In genomic region chr4:102717448-102718092, GRCh38 we compare ENCODE assay signal across 12 cellular contexts. TPM values are rescaled to one million over a fixed set of nuclear protein-coding genes. Genes with fewer than 3 reads are reported as not detected.
DNase-seq lines count a peak whose midpoint lies in the region; ATAC-seq and TF ChIP-seq lines count a peak whose summit lies in the region.
"Had no signal": no experiment of that assay in that cellular context is flagged by ENCODE, and none has a peak within 500 bp of the region (broad histone marks: within the 10 kb centered on the region; RNA-seq: fewer than 3 reads in every experiment).

No MANE protein-coding gene starts in this region.

- no peaks in the 10 kb centered on the region for H3K9me3 ChIP-seq in PC-3 (ENCODE audit: low read length)
- no peaks in the 10 kb centered on the region for H3K9me3 ChIP-seq in upper lobe of right lung
- H3K9me3 ChIP-seq: prostate gland, suprapubic skin had no signal

- BruUV-seq in PC-3 (replicated peaks; lab: Mats Ljungman, UMichigan): no TSS peak

- H3K4me2 ChIP-seq in PC-3 (ENCODE audit: low read length): no peak overlapping the region

- intact Hi-C loops in PC-3 (cut with micrococcal nuclease): no loop called here
- intact Hi-C loops in upper lobe of right lung (cut with DNase I): no loop called here

- H3K27me3 ChIP-seq in PC-3 (ENCODE audit: low read length) (no peaks in the 10 kb centered on the region), kidney epithelial cell (ENCODE audit: control insufficient read depth, insufficient read depth, low read length) (no peaks in the 10 kb centered on the region), upper lobe of right lung (no peaks in the 10 kb centered on the region)
- H3K27me3 ChIP-seq: heart left ventricle, suprapubic skin had no signal

- CTCF ChIA-PET in PC-3 (lab: Charles Lee): no interaction called here

- TF ChIP-seq CTCF in PC-3 (conservative IDR thresholded peaks at IDR 0.05; ENCODE audit: low read depth, low read length) (no peak), kidney epithelial cell (IDR thresholded peaks at IDR 0.05; ENCODE audit: insufficient read depth, low read length, poor library complexity, severe bottlenecking) (no peak), upper lobe of right lung (IDR thresholded peaks at IDR 0.05) (no peak)

- H3K36me3 ChIP-seq in PC-3 (ENCODE audit: low read depth, low read length): peaks cover 8% of the 10 kb centered on the region
- H3K36me3 ChIP-seq in kidney epithelial cell (ENCODE audit: control insufficient read depth, insufficient read depth, low read length): no peaks in the 10 kb centered on the region
- H3K36me3 ChIP-seq in upper lobe of right lung: peaks cover 19% of the 10 kb centered on the region
- H3K36me3 ChIP-seq: prostate gland had no signal

- H3K4me3 Mint-ChIP-seq in activated naive CD8-positive, alpha-beta T cell treated with anti-CD3 and anti-CD28 coated beads, Interleukin-2, amount 50 U/mL, for 24 hours: no peak overlapping the region
- H3K4me3 Mint-ChIP-seq: activated naive CD8-positive, alpha-beta T cell treated with anti-CD3 and anti-CD28 coated beads, Interleukin-2, amount 10 ng/mL, durations not matched to agents 7 days and 5 days had no signal

- H3K9me2 ChIP-seq in PC-3 (replicated peaks; ENCODE audit: low read length): no peaks in the 10 kb centered on the region

- peaks cover 30% of the 10 kb centered on the region for H3K36me3 Mint-ChIP-seq in activated naive CD8-positive, alpha-beta T cell treated with anti-CD3 and anti-CD28 coated beads, Interleukin-2, amount 50 U/mL, for 24 hours (ENCODE audit: low read depth)

- POLR2A ChIA-PET in PC-3 (lab: Charles Lee; ENCODE audit: unreplicated experiment): no interaction called here

- DNase-seq in PC-3: peak; percentile 30
- peak; percentile 34 for DNase-seq in kidney epithelial cell (ENCODE audit: low read depth)
- DNase-seq in upper lobe of right lung: no peak
- DNase-seq in GDM1 (lab: John Stamatoyannopoulos, UW): no peak
- no peak for DNase-seq in putamen (ENCODE audit: low spot score)
- no peak for DNase-seq in activated naive CD8-positive, alpha-beta T cell treated with anti-CD3 and anti-CD28 coated beads, Interleukin-2, amount 50 U/mL, for 24 hours
- DNase-seq: activated naive CD8-positive, alpha-beta T cell treated with anti-CD3 and anti-CD28 coated beads, Interleukin-2, amount 10 ng/mL, durations not matched to agents 7 days and 5 days; heart left ventricle; NCI-H526 had no signal

- H3K27me3 Mint-ChIP-seq in activated naive CD8-positive, alpha-beta T cell treated with anti-CD3 and anti-CD28 coated beads, Interleukin-2, amount 50 U/mL, for 24 hours: no peaks in the 10 kb centered on the region

- no peak overlapping the region for H3K9ac ChIP-seq in PC-3 (ENCODE audit: low read length)

- H3K4me3 ChIP-seq in PC-3 (ENCODE audit: low read length) (no peak overlapping the region), kidney epithelial cell (ENCODE audit: low read depth, low read length) (no peak overlapping the region), upper lobe of right lung (no peak overlapping the region)
- H3K4me3 ChIP-seq: heart left ventricle, prostate gland, suprapubic skin had no signal

- no peak overlapping the region for H2AFZ ChIP-seq in PC-3 (ENCODE audit: low read length)

- no peaks in the 10 kb centered on the region for H3K4me1 ChIP-seq in PC-3 (ENCODE audit: insufficient read depth, low read length)
- H3K4me1 ChIP-seq in upper lobe of right lung: peaks cover 4% of the 10 kb centered on the region
- H3K4me1 ChIP-seq: prostate gland, suprapubic skin had no signal

- H4K20me1 ChIP-seq in PC-3 (ENCODE audit: low read length): no peaks in the 10 kb centered on the region

- H3K27ac Mint-ChIP-seq in activated naive CD8-positive, alpha-beta T cell treated with anti-CD3 and anti-CD28 coated beads, Interleukin-2, amount 50 U/mL, for 24 hours: no peak overlapping the region
- H3K27ac Mint-ChIP-seq: activated naive CD8-positive, alpha-beta T cell treated with anti-CD3 and anti-CD28 coated beads, Interleukin-2, amount 10 ng/mL, durations not matched to agents 7 days and 5 days had no signal

- H3K4me1 Mint-ChIP-seq in activated naive CD8-positive, alpha-beta T cell treated with anti-CD3 and anti-CD28 coated beads, Interleukin-2, amount 50 U/mL, for 24 hours: peaks cover 6% of the 10 kb centered on the region
- H3K4me1 Mint-ChIP-seq: activated naive CD8-positive, alpha-beta T cell treated with anti-CD3 and anti-CD28 coated beads, Interleukin-2, amount 10 ng/mL, durations not matched to agents 7 days and 5 days had no signal

- ATAC-seq in GM19463 (IDR thresholded peaks at IDR 0.05; ENCODE audit: unreplicated experiment): peak; percentile 77
- ATAC-seq in PC-3: no peak
- peak; percentile 81 for ATAC-seq in upper lobe of right lung
- no peak for ATAC-seq in activated naive CD8-positive, alpha-beta T cell treated with anti-CD3 and anti-CD28 coated beads, Interleukin-2, amount 50 U/mL, for 24 hours
- ATAC-seq: heart left ventricle had no signal

- no peaks in the 10 kb centered on the region for H3K79me2 ChIP-seq in PC-3 (ENCODE audit: low read length)

- H3F3A ChIP-seq in PC-3 (ENCODE audit: low read length, unreplicated experiment): no peaks in the 10 kb centered on the region

- no peaks in the 10 kb centered on the region for H3K9me3 Mint-ChIP-seq in activated naive CD8-positive, alpha-beta T cell treated with anti-CD3 and anti-CD28 coated beads, Interleukin-2, amount 50 U/mL, for 24 hours
- H3K9me3 Mint-ChIP-seq: activated naive CD8-positive, alpha-beta T cell treated with anti-CD3 and anti-CD28 coated beads, Interleukin-2, amount 10 ng/mL, durations not matched to agents 7 days and 5 days had no signal

- H3K27ac ChIP-seq in PC-3 (ENCODE audit: low read length) (no peak overlapping the region), upper lobe of right lung (no peak overlapping the region)
- H3K27ac ChIP-seq: heart left ventricle, prostate gland, suprapubic skin had no signal

RNA-seq across cellular contexts. Expression of gene MANBA, which starts 43.2 kb away (rescaled TPM):
- 20.9 and 26.7 TPM in 2 replicates for total RNA-seq in PC-3 (2014; rRNA removed)
- 14.7 and 20.5 TPM in 2 replicates for total RNA-seq in kidney epithelial cell
- total RNA-seq in upper lobe of right lung: 56.0 TPM

Comparison
In these comparisons a context has a peak if more than half of its experiments do, and no peak if none do; other contexts are left out.
1. ATAC-seq: peak in GM19463 (single experiment) and upper lobe of right lung (single experiment); none in PC-3 (single experiment) and activated naive CD8-positive, alpha-beta T cell treated with anti-CD3 and anti-CD28 coated beads, Interleukin-2, amount 50 U/mL, for 24 hours (single experiment).
2. DNase-seq: peak in PC-3 (single experiment) and kidney epithelial cell (single experiment); none in upper lobe of right lung (single experiment), GDM1 (single experiment), putamen (single experiment) and activated naive CD8-positive, alpha-beta T cell treated with anti-CD3 and anti-CD28 coated beads, Interleukin-2, amount 50 U/mL, for 24 hours (single experiment).